ENCODE assay signal across 15 cellular contexts in genomic region chr19:514166-514663, GRCh38. TPM values are rescaled to one million over a fixed set of nuclear protein-coding genes. Genes with fewer than 3 reads are reported as not detected.
"Had no signal": no experiment of that assay in that cellular context is flagged by ENCODE, and none has a peak within 500 bp of the region (broad histone marks: within the 10 kb centered on the region; RNA-seq: fewer than 3 reads in every experiment).

No MANE protein-coding gene starts in this region.

- H3K27me3 ChIP-seq: gastrocnemius medialis, tibial nerve had no signal

- H3K27ac Mint-ChIP-seq: progenitor cell of endocrine pancreas; stimulated activated memory B cell treated with anti-CD40 and anti-IgM and Interleukin-4, amounts not matched to agents 10 μg/mL and 1 μg/mL and 100 μg/mL, for 72 hours had no signal

- H3K4me2 ChIP-seq: smooth muscle cell had no signal

- H3K9me3 ChIP-seq: gastrocnemius medialis, tibial nerve had no signal

- H3K27ac ChIP-seq: coronary artery, epithelial cell of prostate, gastrocnemius medialis, tibial nerve had no signal

- H3K36me3 Mint-ChIP-seq: stimulated activated memory B cell treated with anti-CD40 and anti-IgM and Interleukin-4, amounts not matched to agents 10 μg/mL and 1 μg/mL and 100 μg/mL, for 72 hours had no signal

- DNase-seq: activated CD4-positive, alpha-beta T cell treated with anti-CD3 and anti-CD28 coated beads for 4 hours; activated effector memory CD4-positive, alpha-beta T cell treated with anti-CD3 and anti-CD28 coated beads, Interleukin-2, amount 50 U/mL, for 16 hours; activated T-cell treated with anti-CD3 and anti-CD28 coated beads for 4 hours; effector CD8-positive, alpha-beta T cell; gastrocnemius medialis; occipital lobe had no signal

- H3K4me3 Mint-ChIP-seq: stimulated activated memory B cell treated with anti-CD40 and anti-IgM and Interleukin-4, amounts not matched to agents 10 μg/mL and 1 μg/mL and 100 μg/mL, for 72 hours had no signal

- H3K4me3 ChIP-seq: coronary artery, gastrocnemius medialis, smooth muscle cell, tibial nerve had no signal

- H3K9me3 Mint-ChIP-seq: stimulated activated memory B cell treated with anti-CD40 and anti-IgM and Interleukin-4, amounts not matched to agents 10 μg/mL and 1 μg/mL and 100 μg/mL, for 72 hours had no signal

- ATAC-seq: gastrocnemius medialis; right cardiac atrium; stimulated activated memory B cell treated with anti-CD40 and anti-IgM and Interleukin-4, amounts not matched to agents 10 μg/mL and 1 μg/mL and 100 μg/mL, for 72 hours had no signal

RNA-seq across cellular contexts. Expression of gene MADCAM1, which starts 17.9 kb away (rescaled TPM):
- total RNA-seq: smooth muscle cell had no signal

RNA-seq across cellular contexts. Expression of gene GZMM, which starts 29.6 kb away (rescaled TPM):
- total RNA-seq: kidney epithelial cell, occipital lobe, smooth muscle cell had no signal

RNA-seq across cellular contexts. Expression of gene SHC2, which starts 53.4 kb away (rescaled TPM):
- total RNA-seq: activated CD8-positive, alpha-beta memory T cell treated with anti-CD3 and anti-CD28 coated beads for 36 hours had no signal
